1 cellular context compared by ENCODE assay signal in the genomic region with DNA sequence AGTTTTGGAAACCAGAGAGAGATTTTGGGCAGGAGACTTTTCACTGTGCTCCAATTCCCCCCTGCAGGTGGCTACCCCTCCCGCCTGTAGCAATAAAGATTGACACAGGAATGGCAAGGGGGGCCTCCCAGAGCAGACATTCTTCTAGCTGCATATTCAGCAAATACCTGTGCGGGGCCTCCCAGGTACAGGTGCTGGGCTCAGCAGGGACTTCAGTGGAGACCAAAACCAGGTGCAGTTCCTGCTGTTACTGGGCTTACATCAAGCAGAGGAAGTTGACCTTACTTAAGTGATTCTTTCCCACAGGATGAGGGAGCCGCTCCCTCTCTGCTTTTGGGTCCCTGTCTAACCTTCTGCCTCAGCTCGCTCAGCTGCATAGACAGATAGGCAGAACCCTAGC.
TF ChIP-seq lines count a peak whose summit lies in the region.

No MANE protein-coding gene starts in this region.

TF ChIP-seq in GM23338, 12 proteins besides CTCF, POLR2A, EP300 and RAD21 (continued from another document):
- TF ChIP-seq ZNF462 (CRISPR knock-in tag; IDR thresholded peaks at IDR 0.05) (peak; percentile 95), NANOG (IDR thresholded peaks at IDR 0.05; ENCODE audit: borderline replicate concordance) (no peak)
